18 cellular contexts compared by ENCODE assay signal in the genomic region with DNA sequence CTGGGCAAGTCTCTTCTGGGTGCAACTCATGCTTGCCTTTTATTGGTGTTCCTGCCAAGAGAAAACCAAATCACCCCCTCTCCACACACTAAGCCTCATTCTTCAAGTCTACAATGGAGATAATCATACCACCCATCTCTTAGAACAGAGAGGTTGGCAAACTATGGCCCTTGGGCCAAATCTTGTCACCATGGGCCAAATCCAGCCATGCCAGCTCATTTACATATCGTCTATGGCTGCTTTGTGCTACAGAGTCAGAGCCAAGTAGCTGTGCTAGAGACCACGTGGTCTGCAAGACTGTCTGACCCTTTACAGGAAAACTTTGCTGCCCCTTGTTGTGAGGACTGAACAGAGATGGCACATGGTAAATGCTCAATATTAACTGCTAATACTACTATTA.
"Had no signal": no experiment of that assay in that cellular context is flagged by ENCODE, and none has a peak within 500 bp of the region (broad histone marks: within the 10 kb centered on the region; RNA-seq: fewer than 3 reads in every experiment).

No MANE protein-coding gene starts in this region.

- DNase-seq: activated CD4-positive, alpha-beta T cell treated with anti-CD3 and anti-CD28 coated beads, Interleukin-2, amount 50 U/mL, for 4 hours; activated CD4-positive, CD25-positive, alpha-beta regulatory T cell treated with anti-CD3 and anti-CD28 coated beads, Interleukin-2, amount 50 U/mL, for 72 hours; activated gamma-delta T cell; activated naive CD8-positive, alpha-beta T cell treated with anti-CD3 and anti-CD28 coated beads for 36 hours; activated T-cell treated with anti-CD3 and anti-CD28 coated beads, Interleukin-2, amount 50 U/mL, for 24 hours; colonic mucosa; effector CD4-positive, alpha-beta T cell; mesenchymal stem cell; right cardiac atrium; T-helper 9 cell; transverse colon had no signal

- H3K27me3 ChIP-seq: ascending aorta, colonic mucosa, gastroesophageal sphincter, transverse colon had no signal

- H3K4me1 ChIP-seq: colonic mucosa, parathyroid adenoma, transverse colon had no signal

- H3K9me3 ChIP-seq: ascending aorta, colonic mucosa, gastroesophageal sphincter, transverse colon had no signal

- H3K9ac ChIP-seq: parathyroid adenoma had no signal

- H3K4me3 ChIP-seq: ascending aorta, colonic mucosa, gastroesophageal sphincter, smooth muscle cell, transverse colon had no signal

- ATAC-seq: gastroesophageal sphincter, left lobe of liver, right cardiac atrium had no signal

- FAIRE-seq: bronchial epithelial cell, endothelial cell of umbilical vein had no signal

- H3K36me3 ChIP-seq: ascending aorta, colonic mucosa, gastroesophageal sphincter, transverse colon had no signal

- H3K4me2 ChIP-seq: smooth muscle cell had no signal

- H3K79me2 ChIP-seq: parathyroid adenoma had no signal

- H3K27ac ChIP-seq: colonic mucosa, gastroesophageal sphincter, parathyroid adenoma, transverse colon had no signal

- H2AFZ ChIP-seq: parathyroid adenoma had no signal
